1 cellular context compared by ENCODE assay signal in the genomic region with DNA sequence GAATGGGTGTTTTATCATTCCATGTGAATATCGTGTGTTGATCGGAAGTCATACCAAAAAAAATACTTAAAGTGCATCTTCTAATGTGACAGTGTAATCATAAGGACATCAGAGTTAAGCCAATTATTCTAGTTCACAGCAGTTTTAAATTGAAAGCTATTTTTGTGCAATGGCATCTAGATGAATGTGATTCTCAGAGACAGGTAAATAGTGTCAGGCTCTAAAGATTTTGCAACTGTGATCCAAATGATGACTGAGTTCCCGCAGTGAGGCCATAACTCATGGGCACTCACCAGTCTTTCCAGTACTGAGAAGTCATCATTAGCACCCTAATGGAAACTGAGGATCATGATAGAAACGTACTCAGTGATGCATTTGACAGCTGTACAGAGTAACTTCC.
"Had no signal": no experiment of that assay in that cellular context is flagged by ENCODE, and none has a peak within 500 bp of the region (broad histone marks: within the 10 kb centered on the region; RNA-seq: fewer than 3 reads in every experiment).

No MANE protein-coding gene starts in this region.

- H3K27me3 ChIP-seq: MG63 had no signal

- H3K9me3 ChIP-seq: MG63 had no signal

- H3K36me3 ChIP-seq: MG63 had no signal

- H3K4me3 ChIP-seq: MG63 had no signal
